Comparison of ENCODE assay signal across 1 cellular context in the genomic region with DNA sequence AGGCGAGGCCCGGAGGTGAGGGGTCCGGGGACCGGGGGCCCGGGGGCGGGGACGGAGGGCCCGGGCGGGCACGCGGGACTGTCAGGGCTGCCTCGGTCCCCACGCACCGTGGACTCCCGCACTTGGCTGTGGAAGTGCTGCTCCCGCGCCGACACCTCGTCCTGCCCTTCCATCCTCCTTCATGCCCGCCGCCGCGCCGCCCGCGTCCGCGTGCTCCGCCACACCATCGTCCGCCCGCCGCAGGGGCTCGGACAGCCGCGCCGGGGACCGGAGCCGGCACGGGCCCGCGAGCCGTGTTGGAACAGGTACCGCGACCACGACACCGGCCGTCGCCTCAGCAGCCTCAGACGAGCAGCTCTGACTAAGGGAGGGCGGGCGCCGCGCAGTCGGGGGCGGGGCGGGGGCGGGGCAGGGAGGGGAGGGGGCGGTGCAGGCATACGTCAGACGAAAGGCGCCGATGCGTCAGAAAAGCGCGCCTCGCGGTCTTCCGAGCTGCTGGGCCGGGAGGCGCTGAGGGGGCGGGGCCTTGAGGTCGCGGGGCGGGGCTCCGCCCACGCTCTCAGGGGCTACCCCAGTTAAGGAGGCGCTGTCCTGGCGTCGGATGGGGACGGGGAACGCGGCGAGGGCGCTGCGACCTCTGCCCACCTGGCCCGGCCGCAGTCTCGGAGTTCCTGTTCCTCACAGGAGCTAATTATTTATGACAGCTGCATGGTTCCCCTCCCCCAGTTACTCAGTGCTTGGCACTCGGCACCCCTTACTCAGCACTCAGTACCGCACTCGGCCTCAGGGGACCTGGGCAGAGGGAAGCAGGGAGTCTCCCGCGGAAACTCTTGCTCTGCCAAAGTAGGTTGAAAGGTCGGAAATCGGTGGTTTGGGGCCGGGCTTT.
TF ChIP-seq lines count a peak whose summit lies in the region.

Gene LMBR1, minus strand, starts transcription at position 363 of the 886 bp plus-strand sequence. Its CDS starts 190 bp downstream, at position 173.

TF ChIP-seq in K562, 482 proteins besides CTCF, POLR2A, EP300 and RAD21 (continued from another document and continues in another):
- TF ChIP-seq GATAD2A (IDR thresholded peaks at IDR 0.05) (peak; percentile 87; the same call in 1 of the 2 replicates), THRA (IDR thresholded peaks at IDR 0.05) (no peak), NR2C2 (CRISPR knock-in tag; IDR thresholded peaks at IDR 0.05) (peak; percentile 81), NR2C2 (tag; IDR thresholded peaks at IDR 0.05) (peak; percentile 96), ETV5 (CRISPR knock-in tag; IDR thresholded peaks at IDR 0.05; ENCODE audit: low read depth) (peak; percentile 52; the same call in 1 of the 2 replicates), NR4A1 (CRISPR knock-in tag; IDR thresholded peaks at IDR 0.05) (no peak), NR4A1 (tag; IDR thresholded peaks at IDR 0.05) (0 out of 2 replicates have a peak, but pooled peaks have one; percentile 23), ATF7 (IDR thresholded peaks at IDR 0.05) (peak; percentile 91), LEF1 (IDR thresholded peaks at IDR 0.05) (0 out of 2 replicates have a peak, but pooled peaks have one; percentile 21), ZBTB17 (CRISPR knock-in tag; IDR thresholded peaks at IDR 0.05) (no peak; the same call in 1 of the 2 replicates), PHB (CRISPR knock-in tag; IDR thresholded peaks at IDR 0.05) (peak; percentile 81; the same call in 1 of the 2 replicates), ZNF184 (CRISPR knock-in tag; IDR thresholded peaks at IDR 0.05) (no peak), KLF13 (tag; IDR thresholded peaks at IDR 0.05; ENCODE audit: borderline replicate concordance, low read depth) (peak; percentile 82; the same call in 1 of the 2 replicates), FUS (optimal IDR thresholded peaks at IDR 0.05; ENCODE audit: low read depth, low read length) (peak; percentile 93), NFYB (IDR thresholded peaks at IDR 0.05; ENCODE audit: extremely low read depth, insufficient read length) (no peak), TOE1 (IDR thresholded peaks at IDR 0.05; ENCODE audit: borderline replicate concordance) (peak; percentile 79; the same call in 1 of the 2 replicates), TOE1 (CRISPR knock-in tag; IDR thresholded peaks at IDR 0.05; ENCODE audit: borderline replicate concordance, low read depth) (no peak), POLR2AphosphoS2 (IDR thresholded peaks at IDR 0.05; ENCODE audit: low read length) (peak; percentile 74; the same call in 1 of the 2 replicates), POLR2AphosphoS5 (IDR thresholded peaks at IDR 0.05; ENCODE audit: control insufficient read depth, insufficient read depth, low read depth, low read length) (peak; percentile 92), MTA3 (IDR thresholded peaks at IDR 0.05; ENCODE audit: borderline replicate concordance) (peak; percentile 91), GABPB2 (CRISPR knock-in tag; conservative IDR thresholded peaks at IDR 0.05) (0 out of 2 replicates have a peak, but pooled peaks have one; percentile 55), EGR1 (conservative IDR thresholded peaks at IDR 0.05) (peak; percentile 100), E4F1 (CRISPR knock-in tag; IDR thresholded peaks at IDR 0.05; ENCODE audit: borderline replicate concordance) (no peak), ZFP91 (CRISPR knock-in tag; IDR thresholded peaks at IDR 0.05) (0 out of 2 replicates have a peak, but pooled peaks have one; percentile 25), POLR2H (tag; IDR thresholded peaks at IDR 0.05; ENCODE audit: low read depth) (peak; percentile 82), ZBTB33 (CRISPR knock-in tag; IDR thresholded peaks at IDR 0.05) (peak; percentile 67; the same call in 1 of the 2 replicates), ZNF609 (CRISPR knock-in tag; IDR thresholded peaks at IDR 0.05; ENCODE audit: borderline replicate concordance) (peak; percentile 63; the same call in 1 of the 2 replicates)
- TF ChIP-seq, protein P1, sequence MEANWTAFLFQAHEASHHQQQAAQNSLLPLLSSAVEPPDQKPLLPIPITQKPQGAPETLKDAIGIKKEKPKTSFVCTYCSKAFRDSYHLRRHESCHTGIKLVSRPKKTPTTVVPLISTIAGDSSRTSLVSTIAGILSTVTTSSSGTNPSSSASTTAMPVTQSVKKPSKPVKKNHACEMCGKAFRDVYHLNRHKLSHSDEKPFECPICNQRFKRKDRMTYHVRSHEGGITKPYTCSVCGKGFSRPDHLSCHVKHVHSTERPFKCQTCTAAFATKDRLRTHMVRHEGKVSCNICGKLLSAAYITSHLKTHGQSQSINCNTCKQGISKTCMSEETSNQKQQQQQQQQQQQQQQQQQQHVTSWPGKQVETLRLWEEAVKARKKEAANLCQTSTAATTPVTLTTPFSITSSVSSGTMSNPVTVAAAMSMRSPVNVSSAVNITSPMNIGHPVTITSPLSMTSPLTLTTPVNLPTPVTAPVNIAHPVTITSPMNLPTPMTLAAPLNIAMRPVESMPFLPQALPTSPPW (CRISPR knock-in tag; IDR thresholded peaks at IDR 0.05) = peak; percentile 88
- TF ChIP-seq, protein P2, sequence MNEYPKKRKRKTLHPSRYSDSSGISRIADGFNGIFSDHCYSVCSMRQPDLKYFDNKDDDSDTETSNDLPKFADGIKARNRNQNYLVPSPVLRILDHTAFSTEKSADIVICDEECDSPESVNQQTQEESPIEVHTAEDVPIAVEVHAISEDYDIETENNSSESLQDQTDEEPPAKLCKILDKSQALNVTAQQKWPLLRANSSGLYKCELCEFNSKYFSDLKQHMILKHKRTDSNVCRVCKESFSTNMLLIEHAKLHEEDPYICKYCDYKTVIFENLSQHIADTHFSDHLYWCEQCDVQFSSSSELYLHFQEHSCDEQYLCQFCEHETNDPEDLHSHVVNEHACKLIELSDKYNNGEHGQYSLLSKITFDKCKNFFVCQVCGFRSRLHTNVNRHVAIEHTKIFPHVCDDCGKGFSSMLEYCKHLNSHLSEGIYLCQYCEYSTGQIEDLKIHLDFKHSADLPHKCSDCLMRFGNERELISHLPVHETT (CRISPR knock-in tag; conservative IDR thresholded peaks at IDR 0.05 in 1 of 2, IDR thresholded peaks at IDR 0.05 in 1 of 2) = peak in 1 of 2 experiments; percentile 83; a peak in 2 of 4 replicates
- TF ChIP-seq, protein P3, sequence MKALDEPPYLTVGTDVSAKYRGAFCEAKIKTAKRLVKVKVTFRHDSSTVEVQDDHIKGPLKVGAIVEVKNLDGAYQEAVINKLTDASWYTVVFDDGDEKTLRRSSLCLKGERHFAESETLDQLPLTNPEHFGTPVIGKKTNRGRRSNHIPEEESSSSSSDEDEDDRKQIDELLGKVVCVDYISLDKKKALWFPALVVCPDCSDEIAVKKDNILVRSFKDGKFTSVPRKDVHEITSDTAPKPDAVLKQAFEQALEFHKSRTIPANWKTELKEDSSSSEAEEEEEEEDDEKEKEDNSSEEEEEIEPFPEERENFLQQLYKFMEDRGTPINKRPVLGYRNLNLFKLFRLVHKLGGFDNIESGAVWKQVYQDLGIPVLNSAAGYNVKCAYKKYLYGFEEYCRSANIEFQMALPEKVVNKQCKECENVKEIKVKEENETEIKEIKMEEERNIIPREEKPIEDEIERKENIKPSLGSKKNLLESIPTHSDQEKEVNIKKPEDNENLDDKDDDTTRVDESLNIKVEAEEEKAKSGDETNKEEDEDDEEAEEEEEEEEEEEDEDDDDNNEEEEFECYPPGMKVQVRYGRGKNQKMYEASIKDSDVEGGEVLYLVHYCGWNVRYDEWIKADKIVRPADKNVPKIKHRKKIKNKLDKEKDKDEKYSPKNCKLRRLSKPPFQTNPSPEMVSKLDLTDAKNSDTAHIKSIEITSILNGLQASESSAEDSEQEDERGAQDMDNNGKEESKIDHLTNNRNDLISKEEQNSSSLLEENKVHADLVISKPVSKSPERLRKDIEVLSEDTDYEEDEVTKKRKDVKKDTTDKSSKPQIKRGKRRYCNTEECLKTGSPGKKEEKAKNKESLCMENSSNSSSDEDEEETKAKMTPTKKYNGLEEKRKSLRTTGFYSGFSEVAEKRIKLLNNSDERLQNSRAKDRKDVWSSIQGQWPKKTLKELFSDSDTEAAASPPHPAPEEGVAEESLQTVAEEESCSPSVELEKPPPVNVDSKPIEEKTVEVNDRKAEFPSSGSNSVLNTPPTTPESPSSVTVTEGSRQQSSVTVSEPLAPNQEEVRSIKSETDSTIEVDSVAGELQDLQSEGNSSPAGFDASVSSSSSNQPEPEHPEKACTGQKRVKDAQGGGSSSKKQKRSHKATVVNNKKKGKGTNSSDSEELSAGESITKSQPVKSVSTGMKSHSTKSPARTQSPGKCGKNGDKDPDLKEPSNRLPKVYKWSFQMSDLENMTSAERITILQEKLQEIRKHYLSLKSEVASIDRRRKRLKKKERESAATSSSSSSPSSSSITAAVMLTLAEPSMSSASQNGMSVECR (CRISPR knock-in tag; IDR thresholded peaks at IDR 0.05) = peak; percentile 80
